Comparison of ENCODE assay signal across 8 cellular contexts in genomic region chr1:119327436-119328155, GRCh38. TPM values are rescaled to one million over a fixed set of nuclear protein-coding genes. Genes with fewer than 3 reads are reported as not detected.
DNase-seq lines count a peak whose midpoint lies in the region; ATAC-seq and TF ChIP-seq lines count a peak whose summit lies in the region.

No MANE protein-coding gene starts in this region.

- TF ChIP-seq EP300 in gastroesophageal sphincter (IDR thresholded peaks at IDR 0.05): no peak

- peak overlapping the region; percentile 11 for H3K18ac ChIP-seq in neuronal stem cell (ENCODE audit: low read length)

- H3K27me3 ChIP-seq in gastroesophageal sphincter: peaks cover 5% of the 10 kb centered on the region
- H3K27me3 ChIP-seq in neuronal stem cell (ENCODE audit: control insufficient read depth in 3 of 3, insufficient read depth in 3 of 3, low read depth in 1 of 3, low read length in 3 of 3): peaks cover 0 to 3% (median 0%) of the 10 kb centered on the region in 3 experiments

- no peak overlapping the region for H3K27ac Mint-ChIP-seq in activated T-cell treated with anti-CD3 and anti-CD28 coated beads, Interleukin-2, amount 50 U/mL, for 24 hours

- H3K4ac ChIP-seq in neuronal stem cell (ENCODE audit: low read length): no peak overlapping the region

- H3K4me1 ChIP-seq in gastroesophageal sphincter (peaks cover 0 to 12% (median 0%) of the 10 kb centered on the region in 3 donors), neuronal stem cell (ENCODE audit: control insufficient read depth in 2 of 2, insufficient read depth in 1 of 2, low read depth in 1 of 2, low read length in 2 of 2) (peaks cover 11 to 22% of the 10 kb centered on the region in 2 donors)

- no peak overlapping the region for H2BK5ac ChIP-seq in neuronal stem cell (ENCODE audit: low read length)

- peak; percentile 48; the same call in 1 of the 2 replicates for TF ChIP-seq CTCF in GM12875 (IDR thresholded peaks at IDR 0.05; ENCODE audit: borderline replicate concordance, insufficient read depth, low read depth, low read length)
- peak in 1 of 4 experiments; percentile 12 for TF ChIP-seq CTCF in gastroesophageal sphincter (IDR thresholded peaks at IDR 0.05)

- H3K14ac ChIP-seq in neuronal stem cell (ENCODE audit: low read length): no peak overlapping the region

- H3K9me3 Mint-ChIP-seq in activated T-cell treated with anti-CD3 and anti-CD28 coated beads, Interleukin-2, amount 50 U/mL, for 24 hours: no peaks in the 10 kb centered on the region

- H3K36me3 Mint-ChIP-seq in activated T-cell treated with anti-CD3 and anti-CD28 coated beads, Interleukin-2, amount 50 U/mL, for 24 hours (ENCODE audit: low read depth): no peaks in the 10 kb centered on the region

- H3K4me3 Mint-ChIP-seq in activated T-cell treated with anti-CD3 and anti-CD28 coated beads, Interleukin-2, amount 50 U/mL, for 24 hours: peak overlapping the region; percentile 75

- no peaks in the 10 kb centered on the region for H3K79me1 ChIP-seq in neuronal stem cell (ENCODE audit: low read depth, low read length)

- no peak overlapping the region for H4K91ac ChIP-seq in neuronal stem cell (ENCODE audit: low read depth, low read length, poor library complexity)

- DNase-seq in NCI-H1694 treated with DMSO at 0.1 percent for 48 hours (lab: John Stamatoyannopoulos, UW) (peak; percentile 34), neuronal stem cell (ENCODE audit: low spot score) (peak; percentile 38), UCSD-AML1 (lab: John Stamatoyannopoulos, UW; ENCODE audit: unreplicated experiment) (no peak)
- peak; percentile 55 for DNase-seq in activated T-cell treated with anti-CD3 and anti-CD28 coated beads, Interleukin-2, amount 50 U/mL, for 24 hours

- H2BK15ac ChIP-seq in neuronal stem cell (ENCODE audit: low read length): peak overlapping the region; percentile 13

- no peak overlapping the region for H2BK12ac ChIP-seq in neuronal stem cell (ENCODE audit: low read length)

- H3K27ac ChIP-seq in gastroesophageal sphincter: no peak overlapping the region
- no peak overlapping the region for H3K27ac ChIP-seq in neuronal stem cell (replicated peaks; ENCODE audit: low read length)

- H3K4me2 ChIP-seq in neuronal stem cell (ENCODE audit: insufficient read depth, low read length, poor library complexity, severe bottlenecking): peak overlapping the region; percentile 83

- no peak overlapping the region for H2AK5ac ChIP-seq in neuronal stem cell (ENCODE audit: low read depth, low read length)

- H3K9me3 ChIP-seq in gastroesophageal sphincter: no peaks in the 10 kb centered on the region
- no peaks in the 10 kb centered on the region for H3K9me3 ChIP-seq in neuronal stem cell (replicated peaks in 1 of 2; ENCODE audit: control insufficient read depth in 2 of 2, insufficient read depth in 1 of 2, low read depth in 1 of 2, low read length in 2 of 2)

- H3K23ac ChIP-seq in neuronal stem cell (ENCODE audit: low read depth, low read length, poor library complexity): no peak overlapping the region

- H4K8ac ChIP-seq in neuronal stem cell (ENCODE audit: low read depth, low read length): no peak overlapping the region

- H3K4me3 ChIP-seq in GM12875 (ENCODE audit: low read depth, low read length) (no peak overlapping the region), gastroesophageal sphincter (peak overlapping the region; percentile 27 to 45), neuronal stem cell (ENCODE audit: low read length in 2 of 2) (peak overlapping the region; percentile 35 to 49)

- H3K27me3 Mint-ChIP-seq in activated T-cell treated with anti-CD3 and anti-CD28 coated beads, Interleukin-2, amount 50 U/mL, for 24 hours: peaks cover 33% of the 10 kb centered on the region

- no peak overlapping the region for H3K9ac ChIP-seq in neuronal stem cell (ENCODE audit: low read depth, low read length, poor library complexity)

- no peak for TF ChIP-seq POLR2A in gastroesophageal sphincter (IDR thresholded peaks at IDR 0.05)

- 0 to 30% methylated on average over 2 to 16 of the region's 34 CpGs for WGBS in gastroesophageal sphincter (ENCODE audit: low coverage in 1 of 2), 2 donors
- no CpG with 5 or more reads among the region's 34 CpGs for WGBS in neuronal stem cell (ENCODE audit: extremely low coverage in 2 of 2, insufficient read length in 2 of 2, insufficient replicate concordance in 1 of 2), 2 donors

- ATAC-seq in gastroesophageal sphincter (no peak), HG03159 (IDR thresholded peaks at IDR 0.05; ENCODE audit: unreplicated experiment) (no peak), HG03378 (IDR thresholded peaks at IDR 0.05; ENCODE audit: unreplicated experiment) (no peak)

- no peak overlapping the region for H2BK120ac ChIP-seq in neuronal stem cell (ENCODE audit: low read depth, low read length)

- H2AFZ ChIP-seq in neuronal stem cell (ENCODE audit: low read length): peak overlapping the region; percentile 94

- H3K36me3 ChIP-seq in gastroesophageal sphincter (no peaks in the 10 kb centered on the region), neuronal stem cell (replicated peaks in 1 of 2; ENCODE audit: control insufficient read depth in 2 of 2, insufficient read depth in 2 of 2, low read length in 2 of 2) (no peaks in the 10 kb centered on the region)

- H3K4me1 Mint-ChIP-seq in activated T-cell treated with anti-CD3 and anti-CD28 coated beads, Interleukin-2, amount 50 U/mL, for 24 hours (ENCODE audit: low read depth): peaks cover 16% of the 10 kb centered on the region

RNA-seq across cellular contexts. Expression of gene HAO2, which starts 41.0 kb away (rescaled TPM):
- not detected for total RNA-seq in gastroesophageal sphincter
- not detected for polyA plus RNA-seq in neuronal stem cell (2013, experiment 1 of 2)
- 0.01 TPM for polyA plus RNA-seq in neuronal stem cell (2013, experiment 2 of 2)
